In the genomic region with DNA sequence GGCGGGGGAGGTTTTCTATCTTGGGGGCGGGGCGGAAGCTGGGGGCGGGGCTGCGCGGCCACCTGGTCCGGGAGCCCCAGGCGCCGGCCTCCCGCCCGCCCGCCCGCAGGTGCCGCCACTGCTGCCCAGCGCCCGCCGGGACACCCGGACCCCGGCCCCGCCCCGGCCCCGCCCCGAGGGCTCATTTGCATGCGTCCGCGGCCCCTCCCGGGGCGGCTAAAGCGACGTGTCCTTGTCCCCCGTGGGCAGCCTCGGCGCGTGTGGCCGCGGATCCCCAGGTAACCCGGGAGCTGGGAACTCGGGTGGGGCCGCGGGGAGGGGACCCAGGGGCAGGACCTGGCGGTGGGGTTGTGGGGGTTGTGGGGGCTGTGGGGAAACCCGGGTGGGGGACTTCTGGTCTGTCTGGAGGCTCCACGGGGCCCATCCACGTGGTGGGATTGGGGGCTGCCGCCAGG, we compare ENCODE assay signal across 8 cellular contexts. TPM values are rescaled to one million over a fixed set of nuclear protein-coding genes. Genes with fewer than 3 reads are reported as not detected.
DNase-seq lines count a peak whose midpoint lies in the region; ATAC-seq and TF ChIP-seq lines count a peak whose summit lies in the region.

A gene (plus strand): TSS at position 219 of the 455 bp plus-strand sequence. CDS start 871 bp downstream, outside the sequence.

- peak within 1 kb of the TSS; percentile 61 for H3K9ac ChIP-seq in NT2/D1 (ENCODE audit: insufficient read length, low read depth)

- ATAC-seq in GM18498 (IDR thresholded peaks at IDR 0.05; ENCODE audit: unreplicated experiment) (peak; percentile 46), lung (ENCODE audit: insufficient read depth, low FRiP score) (peak; percentile 35), upper lobe of left lung (ENCODE audit: low FRiP score in 2 of 2) (no peak), GM19395 (IDR thresholded peaks at IDR 0.05; ENCODE audit: unreplicated experiment) (no peak)

- no peak for TF ChIP-seq EP300 in upper lobe of left lung (IDR thresholded peaks at IDR 0.05)

- no peaks in the 10 kb centered on the region for H3K27me3 ChIP-seq in NT2/D1 (ENCODE audit: insufficient read depth, insufficient read length)
- no peaks in the 10 kb centered on the region for H3K27me3 ChIP-seq in lung (ENCODE audit: control insufficient read depth, insufficient read depth)
- H3K27me3 ChIP-seq in upper lobe of left lung: peaks cover 0 to 12% (median 0%) of the 10 kb centered on the region in 4 donors

- H3K9me3 ChIP-seq in NT2/D1 (ENCODE audit: insufficient read depth, low read length): no peaks in the 10 kb centered on the region
- no peaks in the 10 kb centered on the region for H3K9me3 ChIP-seq in lung (ENCODE audit: control insufficient read depth in 2 of 2, insufficient read depth in 1 of 2, low read length in 1 of 2)
- no peaks in the 10 kb centered on the region for H3K9me3 ChIP-seq in upper lobe of left lung

- peaks cover 3% of the 10 kb centered on the region for H3K4me1 ChIP-seq in NT2/D1 (ENCODE audit: insufficient read depth, insufficient read length)
- no peaks in the 10 kb centered on the region for H3K4me1 ChIP-seq in lung (ENCODE audit: control insufficient read depth in 2 of 2, insufficient read depth in 2 of 2, low read length in 2 of 2)
- peaks cover 4 to 18% (median 7%) of the 10 kb centered on the region in 4 donors for H3K4me1 ChIP-seq in upper lobe of left lung

- H3K36me3 ChIP-seq in NT2/D1 (ENCODE audit: insufficient read depth, insufficient read length, low read length) (peaks cover 12% of the 10 kb centered on the region), lung (ENCODE audit: control insufficient read depth in 2 of 2, insufficient read depth in 2 of 2, low read length in 2 of 2) (peaks cover 0 to 22% of the 10 kb centered on the region in 2 donors), upper lobe of left lung (peaks cover 0 to 25% (median 18%) of the 10 kb centered on the region in 4 donors)

- TF ChIP-seq CTCF in 22Rv1 (IDR thresholded peaks at IDR 0.05): peak; percentile 11; the same call in 1 of the 2 replicates
- no peak for TF ChIP-seq CTCF in cardiac fibroblast (IDR thresholded peaks at IDR 0.05; ENCODE audit: low read depth, low read length)
- TF ChIP-seq CTCF in lung (IDR thresholded peaks at IDR 0.05; ENCODE audit: control extremely low read depth, extremely low read depth): no peak
- TF ChIP-seq CTCF in upper lobe of left lung (IDR thresholded peaks at IDR 0.05): no peak

- TF ChIP-seq POLR2A in upper lobe of left lung (IDR thresholded peaks at IDR 0.05): no peak

- no peak for DNase-seq in NT2/D1 (ENCODE audit: low read depth, low spot score)
- DNase-seq in cardiac fibroblast (ENCODE audit: low read depth in 2 of 2): no peak
- DNase-seq in lung (ENCODE audit: low spot score): peak; percentile 45
- peak; percentile 63 to 93 for DNase-seq in upper lobe of left lung
- DNase-seq in medulla oblongata (ENCODE audit: extremely low spot score): no peak

- peak within 1 kb of the TSS; percentile 18 for H3K4me3 ChIP-seq in NT2/D1 (ENCODE audit: insufficient read length, low read depth)
- peak within 1 kb of the TSS; percentile 36 to 43 for H3K4me3 ChIP-seq in cardiac fibroblast (replicated peaks in 1 of 2; ENCODE audit: low read depth in 2 of 2, low read length in 2 of 2)
- H3K4me3 ChIP-seq in lung: no peak within 1 kb of the TSS
- H3K4me3 ChIP-seq in upper lobe of left lung: peak within 1 kb of the TSS; percentile 16 to 50 (median 42)

- WGBS in lung, 2 donors: 3 to 5% methylated on average over 17 to 40 of the region's 45 CpGs
- no CpG with 5 or more reads among the region's 45 CpGs for WGBS in upper lobe of left lung, 2 donors

- H3K27ac ChIP-seq in 22Rv1 (peak within 1 kb of the TSS; percentile 48), lung (ENCODE audit: low read depth in 1 of 2, low read length in 1 of 2) (no peak within 1 kb of the TSS), upper lobe of left lung (no peak within 1 kb of the TSS)

RNA-seq across cellular contexts. Expression of the gene that starts here (rescaled TPM):
- total RNA-seq in lung (1 to 10 TPM; 1.5 to 3.6 TPM), upper lobe of left lung (10 to 100 TPM in 1 of 6 donors, 1 to 10 TPM in 4, not detected in 1; 2.4 to 20.1 (median 3.5) TPM)
- 1 to 10 TPM in 1 of 2 donors, under 1 TPM in 1; 0.93 to 4.0 TPM for polyA plus RNA-seq in lung

Comparison
In these comparisons a context has a peak if more than half of its experiments do, and no peak if none do; other contexts are left out.
1. ATAC-seq: peak in GM18498 (single experiment) and lung (single experiment); none in upper lobe of left lung (0 of 2) and GM19395 (single experiment).
2. DNase-seq: peak in lung (single experiment) and upper lobe of left lung (2 of 2); none in NT2/D1 (single experiment), cardiac fibroblast (0 of 2) and medulla oblongata (single experiment).